28 cellular contexts compared by ENCODE assay signal in genomic region chr1:77341195-77341594, GRCh38. TPM values are rescaled to one million over a fixed set of nuclear protein-coding genes. Genes with fewer than 3 reads are reported as not detected.
"Had no signal": no experiment of that assay in that cellular context is flagged by ENCODE, and none has a peak within 500 bp of the region (broad histone marks: within the 10 kb centered on the region; RNA-seq: fewer than 3 reads in every experiment).

No MANE protein-coding gene starts in this region.

- H3K9me3 ChIP-seq: left lung, lower lobe of right lung, pancreas, prostate gland, sigmoid colon, stomach, testis, thyroid gland, transverse colon, upper lobe of left lung, vagina had no signal

- H3K27ac ChIP-seq: left lung, lower lobe of right lung, pancreas, prostate gland, sigmoid colon, stomach, testis, thyroid gland, transverse colon, upper lobe of left lung, vagina had no signal

- H3K4me3 Mint-ChIP-seq: immature natural killer cell; naive thymus-derived CD8-positive, alpha-beta T cell; nephron; neural crest cell; stimulated activated naive B cell treated with anti-CD40 and anti-IgM and Interleukin-4, amounts not matched to agents 10 μg/mL and 1 μg/mL and 100 μg/mL, for 72 hours had no signal

- H3K27me3 ChIP-seq: left lung, pancreas, sigmoid colon, stomach, testis, thyroid gland, transverse colon, upper lobe of left lung, vagina had no signal

- H3K9me3 Mint-ChIP-seq: immature natural killer cell, nephron, neural crest cell had no signal

- H3K4me1 ChIP-seq: left lung, lower lobe of right lung, pancreas, prostate gland, sigmoid colon, stomach, testis, thyroid gland, transverse colon, upper lobe of left lung, vagina had no signal

- ATAC-seq: left colon; left lung; lower lobe of right lung; naive thymus-derived CD8-positive, alpha-beta T cell; pancreas; right cardiac atrium; stimulated activated naive B cell treated with anti-CD40 and anti-IgM and Interleukin-4, amounts not matched to agents 10 μg/mL and 1 μg/mL and 100 μg/mL, for 72 hours; stimulated activated naive CD8-positive, alpha-beta T cell treated with anti-CD3 and anti-CD28 coated beads, Interleukin-15, Interleukin-2, amounts not matched to agents 100 U/mL and 50 U/mL, for 24 hours had no signal

- DNase-seq: immature natural killer cell; kidney; left colon; left lung; lower lobe of right lung; mammary epithelial cell; mesenchymal stem cell; naive thymus-derived CD8-positive, alpha-beta T cell; pancreas; retina; right cardiac atrium; sigmoid colon; stimulated activated CD4-positive, alpha-beta T cell treated with anti-CD3 and anti-CD28 coated beads, Interleukin-1b, Interleukin-23, amount 100 ng/mL, for 48 hours; stimulated activated CD4-positive, alpha-beta T cell treated with anti-CD3 and anti-CD28 coated beads, Interleukin-2, amount 100 ng/mL, for 48 hours; stimulated activated CD4-positive, alpha-beta T cell treated with anti-CD3 and anti-CD28 coated beads, Interleukin-4, amount 100 ng/mL, for 4 hours; stimulated activated CD8-positive, alpha-beta memory T cell treated with anti-CD3 and anti-CD28 coated beads, Interleukin-4, amount 100 ng/mL, for 48 hours; stimulated activated naive B cell treated with anti-CD40 and anti-IgM and Interleukin-4, amounts not matched to agents 10 μg/mL and 1 μg/mL and 100 μg/mL, for 72 hours; stimulated activated naive CD8-positive, alpha-beta T cell treated with anti-CD3 and anti-CD28 coated beads, Interleukin-15, Interleukin-2, amounts not matched to agents 100 U/mL and 50 U/mL, for 24 hours; stomach; testis; thyroid gland; transverse colon; upper lobe of left lung had no signal

- H3K27ac Mint-ChIP-seq: immature natural killer cell; nephron; stimulated activated naive B cell treated with anti-CD40 and anti-IgM and Interleukin-4, amounts not matched to agents 10 μg/mL and 1 μg/mL and 100 μg/mL, for 72 hours had no signal

- H3K4me2 ChIP-seq: smooth muscle cell had no signal

- H3K36me3 ChIP-seq: left lung, lower lobe of right lung, pancreas, prostate gland, sigmoid colon, stomach, thyroid gland, transverse colon, upper lobe of left lung, vagina had no signal

- H3K4me1 Mint-ChIP-seq: immature natural killer cell; nephron; stimulated activated naive B cell treated with anti-CD40 and anti-IgM and Interleukin-4, amounts not matched to agents 10 μg/mL and 1 μg/mL and 100 μg/mL, for 72 hours had no signal

- H3K36me3 Mint-ChIP-seq: stimulated activated naive B cell treated with anti-CD40 and anti-IgM and Interleukin-4, amounts not matched to agents 10 μg/mL and 1 μg/mL and 100 μg/mL, for 72 hours had no signal

- H3K4me3 ChIP-seq: left lung, lower lobe of right lung, pancreas, prostate gland, sigmoid colon, smooth muscle cell, stomach, testis, thyroid gland, transverse colon, upper lobe of left lung, vagina had no signal

RNA-seq across cellular contexts. Expression of gene AK5, which starts 59.4 kb away (rescaled TPM):
- total RNA-seq: smooth muscle cell had no signal
